In genomic region chr11:9803685-9804413, GRCh38 we compare ENCODE assay signal across 13 cellular contexts.
DNase-seq lines count a peak whose midpoint lies in the region; ATAC-seq and TF ChIP-seq lines count a peak whose summit lies in the region.
"Had no signal": no experiment of that assay in that cellular context is flagged by ENCODE, and none has a peak within 500 bp of the region (broad histone marks: within the 10 kb centered on the region; RNA-seq: fewer than 3 reads in every experiment).

No MANE protein-coding gene starts in this region.

- H3K27me3 ChIP-seq in AG04450 (ENCODE audit: control insufficient read depth, insufficient read depth, low read length), result no peaks in the 10 kb centered on the region

- DNase-seq in AG04450 (ENCODE audit: low read depth, low spot score) (no peak), fibroblast of mammary gland (ENCODE audit: low read depth) (peak; percentile 32), omental fat pad (ENCODE audit: low spot score) (no peak), substantia nigra (lab: John Stamatoyannopoulos, UW) (no peak), GM20000 (ENCODE audit: low spot score) (no peak)
- DNase-seq in natural killer cell treated with Interleukin-12 subunit alpha and Interleukin-12 subunit beta and Interleukin-15 and Interleukin-18, amount 100 ng/mL, for 72 hours (ENCODE audit: low spot score), result no peak
- no peak for DNase-seq in stimulated activated CD4-positive, alpha-beta T cell treated with anti-CD3 and anti-CD28 coated beads, Interleukin-4, amount 100 ng/mL, for 24 hours
- DNase-seq: DMS79 treated with DMSO at 0.1 percent for 48 hours; naive thymus-derived CD4-positive, alpha-beta T cell; NCI-H2081 treated with DMSO at 0.1 percent for 48 hours; stimulated activated CD4-positive, alpha-beta T cell treated with anti-CD3 and anti-CD28 coated beads, Interleukin-12 subunit alpha, Interleukin-12 subunit beta, amount 100 ng/mL, for 4 hours had no signal

- no peaks in the 10 kb centered on the region for H3K36me3 Mint-ChIP-seq in natural killer cell treated with Interleukin-12 subunit alpha and Interleukin-12 subunit beta and Interleukin-15 and Interleukin-18, amount 100 ng/mL, for 72 hours

- ATAC-seq in SK-N-SH treated with all-trans-retinoic acid at 6 μM for 48 hours, result 0 out of 3 replicates have a peak, but pooled peaks have one; percentile 15
- ATAC-seq in omental fat pad (ENCODE audit: low FRiP score), result peak; percentile 52
- ATAC-seq in natural killer cell treated with Interleukin-12 subunit alpha and Interleukin-12 subunit beta and Interleukin-15 and Interleukin-18, amount 100 ng/mL, for 72 hours, result no peak
- ATAC-seq: naive thymus-derived CD4-positive, alpha-beta T cell had no signal

- H3K4me3 Mint-ChIP-seq in natural killer cell treated with Interleukin-12 subunit alpha and Interleukin-12 subunit beta and Interleukin-15 and Interleukin-18, amount 100 ng/mL, for 72 hours, result no peak overlapping the region
- H3K4me3 Mint-ChIP-seq: naive thymus-derived CD4-positive, alpha-beta T cell had no signal

- CTCF ChIA-PET in AG04450 (lab: Charles Lee), result no interaction called here

- H3K27me3 Mint-ChIP-seq in natural killer cell treated with Interleukin-12 subunit alpha and Interleukin-12 subunit beta and Interleukin-15 and Interleukin-18, amount 100 ng/mL, for 72 hours, result no peaks in the 10 kb centered on the region
- H3K27me3 Mint-ChIP-seq: naive thymus-derived CD4-positive, alpha-beta T cell had no signal

- H3K27ac Mint-ChIP-seq in natural killer cell treated with Interleukin-12 subunit alpha and Interleukin-12 subunit beta and Interleukin-15 and Interleukin-18, amount 100 ng/mL, for 72 hours, result no peak overlapping the region

- H3K9me3 Mint-ChIP-seq in natural killer cell treated with Interleukin-12 subunit alpha and Interleukin-12 subunit beta and Interleukin-15 and Interleukin-18, amount 100 ng/mL, for 72 hours, result no peaks in the 10 kb centered on the region
- H3K9me3 Mint-ChIP-seq: naive thymus-derived CD4-positive, alpha-beta T cell had no signal

- no peaks in the 10 kb centered on the region for H3K4me1 Mint-ChIP-seq in natural killer cell treated with Interleukin-12 subunit alpha and Interleukin-12 subunit beta and Interleukin-15 and Interleukin-18, amount 100 ng/mL, for 72 hours (ENCODE audit: low read depth in 2 of 2)

- POLR2A ChIA-PET in AG04450 (lab: Yijun Ruan, JAX), result interaction anchor here (1.0 to 3.0 kb wide), 2 partner anchors 16 to 45 kb away, joined by 7 to 14 read pairs; no protein-coding TSS in a partner anchor

- H3K9me3 ChIP-seq in AG04450 (ENCODE audit: control insufficient read depth, insufficient read depth, low read length), result peaks cover 3% of the 10 kb centered on the region

- no peak for TF ChIP-seq CTCF in AG04450 (IDR thresholded peaks at IDR 0.05; ENCODE audit: low read depth, low read length)
- TF ChIP-seq CTCF in fibroblast of mammary gland (conservative IDR thresholded peaks at IDR 0.05; ENCODE audit: control insufficient read depth, insufficient read depth, low read depth, low read length), result no peak
- TF ChIP-seq CTCF in omental fat pad (IDR thresholded peaks at IDR 0.05), result no peak
- no peak for TF ChIP-seq CTCF in GM20000 (IDR thresholded peaks at IDR 0.05; ENCODE audit: extremely low read depth, missing control alignments)

- H3K4me3 ChIP-seq in AG04450 (ENCODE audit: low read depth, low read length) (no peak overlapping the region), fibroblast of mammary gland (ENCODE audit: control insufficient read depth, low read depth, low read length) (no peak overlapping the region)

- H3K27ac ChIP-seq in AG04450 (ENCODE audit: low read depth, low read length), result peak overlapping the region; percentile 42
- no peak overlapping the region for H3K27ac ChIP-seq in substantia nigra (ENCODE audit: low read depth, low read length, poor library complexity, severe bottlenecking)
- H3K27ac ChIP-seq: KMS-11 had no signal

TF ChIP-seq in SK-N-SH treated with all-trans-retinoic acid at 6 μM for 48 hours, 23 proteins besides CTCF, POLR2A, EP300 and RAD21:
- no peak for TF ChIP-seq ZC3H10 (CRISPR knock-in tag; IDR thresholded peaks at IDR 0.05)

Comparison
In these comparisons a context has a peak if more than half of its experiments do, and no peak if none do; other contexts are left out.
1. ATAC-seq: peak in SK-N-SH treated with all-trans-retinoic acid at 6 μM for 48 hours (single experiment) and omental fat pad (single experiment); none in natural killer cell treated with Interleukin-12 subunit alpha and Interleukin-12 subunit beta and Interleukin-15 and Interleukin-18, amount 100 ng/mL, for 72 hours (0 of 2).